ENCODE assay signal across 28 cellular contexts in the genomic region with DNA sequence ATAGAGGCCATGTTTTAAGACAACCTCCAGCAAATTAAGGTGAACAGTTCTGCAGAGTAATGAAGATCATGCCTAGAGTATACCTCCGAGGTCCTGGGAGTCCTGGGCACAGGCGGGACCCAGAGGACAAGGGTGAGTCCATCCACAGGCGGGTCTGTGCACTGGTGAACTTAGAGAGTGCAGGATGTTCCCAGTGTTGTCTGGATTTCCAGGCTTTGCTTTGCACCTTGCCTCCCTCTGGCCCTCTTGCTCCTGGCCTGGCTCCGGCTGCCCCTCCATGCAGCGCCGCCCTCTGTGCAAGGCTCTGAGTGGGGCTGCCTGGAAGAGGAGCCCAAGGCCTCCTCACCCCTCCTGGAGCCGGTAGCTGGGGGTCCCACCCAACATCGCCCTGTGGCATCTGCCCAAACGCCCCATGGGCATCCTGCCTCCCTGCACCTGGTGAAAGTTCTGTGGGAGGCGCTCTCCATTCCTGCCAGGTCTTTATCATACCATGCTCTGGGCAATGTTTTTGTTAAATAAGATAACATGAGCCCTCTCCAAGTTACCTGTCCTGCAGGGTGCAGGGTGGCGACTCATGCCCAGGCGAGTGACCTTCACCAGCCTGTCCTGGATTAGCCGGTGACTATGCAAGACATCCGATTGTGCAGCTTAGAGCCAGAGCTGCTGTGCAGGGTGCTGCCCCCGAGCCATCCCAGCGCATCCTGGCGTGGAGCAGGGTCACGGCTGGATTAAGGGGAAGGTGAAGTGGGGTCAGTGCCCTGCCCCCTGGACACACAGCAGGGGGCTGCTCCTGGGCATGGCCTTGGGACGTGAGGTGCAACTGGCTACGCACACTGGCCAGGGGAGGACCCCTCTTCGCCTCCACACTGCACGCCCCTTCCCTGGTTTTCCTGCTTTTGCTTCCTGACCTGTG. TPM values are rescaled to one million over a fixed set of nuclear protein-coding genes. Genes with fewer than 3 reads are reported as not detected.
A peak's percentile ranks its signal among the peaks of the same experiment; 100 is the strongest.
DNase-seq lines count a peak whose midpoint lies in the region; ATAC-seq, FAIRE-seq and TF ChIP-seq lines count a peak whose summit lies in the region.
"Had no signal": no experiment of that assay in that cellular context is flagged by ENCODE, and none has a peak within 500 bp of the region (broad histone marks: within the 10 kb centered on the region; RNA-seq: fewer than 3 reads in every experiment).

No MANE protein-coding gene starts in this region.

- H2AK5ac ChIP-seq in trophoblast cell (ENCODE audit: low read length), result no peak overlapping the region

- no peak for TF ChIP-seq RAD21 in K562 (CRISPR knock-in tag; conservative IDR thresholded peaks at IDR 0.05 in 1 of 2, IDR thresholded peaks at IDR 0.05 in 1 of 2)

- no peak overlapping the region for H4K91ac ChIP-seq in trophoblast cell (ENCODE audit: low read depth, low read length)

- no peak overlapping the region for H2BK120ac ChIP-seq in trophoblast cell (ENCODE audit: insufficient read depth, low read length, poor library complexity)

- no peak overlapping the region for H3K23ac ChIP-seq in trophoblast cell (ENCODE audit: low read length)

- peaks cover 0 to 19% of the 10 kb centered on the region in 2 experiments; a peak in 2 of 5 replicates for H3K4me1 ChIP-seq in K562 (replicated peaks in 1 of 2; ENCODE audit: control insufficient read depth in 2 of 2, insufficient read depth in 2 of 2, low read length in 2 of 2)
- H3K4me1 ChIP-seq in thoracic aorta (ENCODE audit: control insufficient read depth in 1 of 2, low read depth in 2 of 2), result peaks cover 21 to 47% of the 10 kb centered on the region in 2 donors
- H3K4me1 ChIP-seq in trophoblast cell (ENCODE audit: control insufficient read depth in 1 of 2, insufficient read depth in 2 of 2, low read length in 2 of 2), result peaks cover 9 to 12% of the 10 kb centered on the region in 2 experiments
- H3K4me1 ChIP-seq: breast epithelium, Peyer's patch had no signal

- H3K36me3 ChIP-seq in K562 (ENCODE audit: control insufficient read depth, insufficient read depth, low read length) (no peaks in the 10 kb centered on the region), thoracic aorta (no peaks in the 10 kb centered on the region), trophoblast cell (ENCODE audit: control insufficient read depth in 1 of 2, insufficient read depth in 2 of 2, low read length in 2 of 2) (no peaks in the 10 kb centered on the region)
- H3K36me3 ChIP-seq: breast epithelium, pancreas, Peyer's patch, right atrium auricular region, tibial nerve had no signal

- H3K4ac ChIP-seq in trophoblast cell (ENCODE audit: low read depth, low read length), result no peak overlapping the region

- ATAC-seq in K562, result peak; percentile 35; the same call in 2 of the 3 replicates
- ATAC-seq in thoracic aorta (ENCODE audit: insufficient number of reproducible peaks, low FRiP score, low read depth), result no peak

- H3K4me1 Mint-ChIP-seq in nephron progenitor cell, result no peaks in the 10 kb centered on the region

- H3K4me3 ChIP-seq in K562, result no peak overlapping the region
- no peak overlapping the region for H3K4me3 ChIP-seq in thoracic aorta
- H3K4me3 ChIP-seq in trophoblast cell (ENCODE audit: low read depth, low read length), result no peak overlapping the region
- H3K4me3 ChIP-seq: breast epithelium, pancreas, Peyer's patch, right atrium auricular region, smooth muscle cell, tibial nerve had no signal

- H3K9ac ChIP-seq in K562 (ENCODE audit: insufficient read depth in 1 of 2, low read depth in 2 of 2, low read length in 2 of 2), result no peak overlapping the region
- no peak overlapping the region for H3K9ac ChIP-seq in trophoblast cell (ENCODE audit: low read length)

- no TSS peak for BruUV-seq in K562 (replicated peaks; lab: Mats Ljungman, UMichigan)

- no peak overlapping the region for H2BK5ac ChIP-seq in trophoblast cell (ENCODE audit: low read depth, low read length, poor library complexity)

- no peak overlapping the region for H2AFZ ChIP-seq in K562 (ENCODE audit: low read depth, low read length)
- H2AFZ ChIP-seq in trophoblast cell (ENCODE audit: insufficient read depth, low read length, poor library complexity), result no peak overlapping the region

- H3K27me3 ChIP-seq in K562 (ENCODE audit: control insufficient read depth in 2 of 2, insufficient read depth in 2 of 2, low read length in 2 of 2) (peaks cover 26 to 53% of the 10 kb centered on the region in 2 experiments), thoracic aorta (replicated peaks; ENCODE audit: insufficient read depth) (no peaks in the 10 kb centered on the region), trophoblast cell (ENCODE audit: insufficient read depth, low read length) (no peaks in the 10 kb centered on the region)
- H3K27me3 ChIP-seq: pancreas, Peyer's patch, right atrium auricular region had no signal

- CTCF ChIA-PET in K562 (lab: Yijun Ruan, JAX; ENCODE audit: low intra/inter-chr PET ratio), result no interaction called here

- peaks cover 10% of the 10 kb centered on the region for H3K79me1 ChIP-seq in trophoblast cell (ENCODE audit: low read length)

- POLR2A ChIA-PET in K562 (lab: Yijun Ruan, JAX), result interaction anchor here (0.8 kb wide), 1 partner anchor 19 kb away, joined by 3 read pairs; no protein-coding TSS in a partner anchor

- TF ChIP-seq POLR2A in K562 (conservative IDR thresholded peaks at IDR 0.05), result no peak

- intact Hi-C loops in K562 (cut with micrococcal nuclease), result no loop called here

- H3K4me2 ChIP-seq in K562 (ENCODE audit: insufficient read depth, low read length) (no peak overlapping the region), trophoblast cell (ENCODE audit: low read length) (no peak overlapping the region)
- H3K4me2 ChIP-seq: smooth muscle cell had no signal

- H3K9me3 ChIP-seq in K562 (replicated peaks; ENCODE audit: control insufficient read depth, insufficient read depth, low read depth, low read length), result no peaks in the 10 kb centered on the region
- H3K9me3 ChIP-seq in thoracic aorta, result no peaks in the 10 kb centered on the region
- no peaks in the 10 kb centered on the region for H3K9me3 ChIP-seq in trophoblast cell (ENCODE audit: insufficient read depth, low read depth, low read length)
- H3K9me3 ChIP-seq: breast epithelium, pancreas, right atrium auricular region, tibial nerve had no signal

- no peak overlapping the region for H3K4me3 Mint-ChIP-seq in nephron progenitor cell
- H3K4me3 Mint-ChIP-seq: H9; nephron; T-helper 2 cell treated with Interferon-gamma antibody and Interleukin-4, amounts not matched to agents 5 μg/mL and 100 μg/mL, for 36 hours had no signal

- peak overlapping the region; percentile 25 for H3K27ac Mint-ChIP-seq in nephron progenitor cell
- H3K27ac Mint-ChIP-seq: nephron; T-helper 2 cell treated with Interferon-gamma antibody and Interleukin-4, amounts not matched to agents 5 μg/mL and 100 μg/mL, for 36 hours had no signal

- H3K79me2 ChIP-seq in K562 (ENCODE audit: control insufficient read depth, insufficient read depth, low read length), result no peaks in the 10 kb centered on the region
- no peaks in the 10 kb centered on the region for H3K79me2 ChIP-seq in trophoblast cell (ENCODE audit: control insufficient read depth, insufficient read depth, low read length, poor library complexity)

- 10% methylated on average over 22 of the region's 22 CpGs for WGBS in K562 (ENCODE audit: insufficient coverage, low coverage, missing lambda C conversion rate)
- no CpG with 5 or more reads among the region's 22 CpGs for WGBS in trophoblast cell (ENCODE audit: extremely low coverage, insufficient coverage, insufficient read length)

- in situ Hi-C loops in K562 (cut with MboI), result loop anchor here (5.0 kb wide), 1 partner anchor 1303 kb away; no protein-coding TSS in a partner anchor

- no peak overlapping the region for H3K18ac ChIP-seq in trophoblast cell (ENCODE audit: low read length)

- FAIRE-seq in K562 (lab: Jason Lieb, UNC), result no peak
- FAIRE-seq: pancreas had no signal

- TF ChIP-seq EP300 in K562 (IDR thresholded peaks at IDR 0.05; ENCODE audit: low read length), result no peak

- no peak for TF ChIP-seq CTCF in GM10266 (IDR thresholded peaks at IDR 0.05; ENCODE audit: control insufficient read depth, insufficient read depth, low read depth, missing control alignments)
- no peak for TF ChIP-seq CTCF in K562 (IDR thresholded peaks at IDR 0.05 in 2 of 3, conservative IDR thresholded peaks at IDR 0.05 in 1 of 3; ENCODE audit: insufficient read depth in 2 of 3, low read depth in 1 of 3, low read length in 3 of 3)
- TF ChIP-seq CTCF in nephron progenitor cell (IDR thresholded peaks at IDR 0.05), result no peak
- TF ChIP-seq CTCF in thoracic aorta (IDR thresholded peaks at IDR 0.05), result no peak

- no peaks in the 10 kb centered on the region; the same call in 1 of the 2 replicates for H4K20me1 ChIP-seq in K562 (replicated peaks; ENCODE audit: control insufficient read depth, insufficient read depth, low read length)

- H3K14ac ChIP-seq in trophoblast cell (ENCODE audit: low read length), result no peak overlapping the region

- peaks cover 18% of the 10 kb centered on the region for H3K27me3 Mint-ChIP-seq in nephron progenitor cell (ENCODE audit: low read depth, poor library complexity)

- H2BK12ac ChIP-seq in trophoblast cell (ENCODE audit: low read length), result no peak overlapping the region

- H4K8ac ChIP-seq in trophoblast cell (ENCODE audit: low read depth, low read length), result no peak overlapping the region

- H3K9me1 ChIP-seq in K562 (ENCODE audit: control insufficient read depth, insufficient read depth, low read length), result no peaks in the 10 kb centered on the region

- peak; percentile 7 for DNase-seq in GM10266 (ENCODE audit: extremely low spot score)
- peak in 1 of 4 experiments; percentile 5 for DNase-seq in K562 (ENCODE audit: extremely low read depth in 1 of 4, low spot score in 3 of 4)
- no peak for DNase-seq in nephron progenitor cell
- DNase-seq in thoracic aorta (ENCODE audit: low spot score), result no peak
- no peak for DNase-seq in trophoblast cell
- no peak for DNase-seq in DMS114 treated with DMSO at 0.1 percent for 48 hours (lab: John Stamatoyannopoulos, UW; ENCODE audit: unreplicated experiment)
- DNase-seq in DMS153 treated with DMSO at 0.1 percent for 48 hours (lab: John Stamatoyannopoulos, UW; ENCODE audit: unreplicated experiment), result no peak
- DNase-seq in NCI-H2227 (lab: John Stamatoyannopoulos, UW; ENCODE audit: unreplicated experiment), result no peak
- DNase-seq: activated CD4-positive, alpha-beta T cell treated with anti-CD3 and anti-CD28 coated beads for 4 hours; activated CD8-positive, alpha-beta memory T cell treated with anti-CD3 and anti-CD28 coated beads for 24 hours; activated T-cell treated with anti-CD3 and anti-CD28 coated beads for 4 hours; Calu3; H9; Kasumi-1; left cardiac atrium; NCI-H1417 treated with DMSO at 0.1 percent for 48 hours; NCI-H2029 treated with DMSO at 0.1 percent for 48 hours; NCI-H2227 treated with DMSO at 0.1 percent for 48 hours; NCI-H69; Peyer's patch; stimulated activated CD4-positive, alpha-beta T cell treated with anti-CD3 and anti-CD28 coated beads, Interleukin-1b, Interleukin-23, amount 100 ng/mL, for 48 hours had no signal

- H3K27ac ChIP-seq in K562 (ENCODE audit: extremely low read depth, low read depth, low read length) (no peak overlapping the region), thoracic aorta (peak overlapping the region; percentile 69 to 72), trophoblast cell (ENCODE audit: low read depth, low read length) (no peak overlapping the region)
- H3K27ac ChIP-seq: breast epithelium, pancreas, Peyer's patch, tibial nerve had no signal

- H4K12ac ChIP-seq in trophoblast cell (ENCODE audit: low read depth, low read length), result no peak overlapping the region

- peaks cover 18% of the 10 kb centered on the region for H3K36me3 Mint-ChIP-seq in nephron progenitor cell (ENCODE audit: low read depth)

- peaks cover 21% of the 10 kb centered on the region for H3K9me3 Mint-ChIP-seq in nephron progenitor cell
- H3K9me3 Mint-ChIP-seq: nephron had no signal

RNA-seq across cellular contexts. Expression of a gene that starts 41.3 kb away (rescaled TPM):
- total RNA-seq in K562 (2011; cell fraction: chromatin; rRNA removed; ENCODE audit: low replicate concordance), result 26.9 and 48.0 TPM in 2 replicates
- 30.5 and 38.2 TPM in 2 replicates for total RNA-seq in K562 (2011; cell fraction: nucleolus; rRNA removed)
- total RNA-seq in K562 (2011; cell fraction: nucleoplasm; rRNA removed), result 24.9 and 32.4 TPM in 2 replicates
- total RNA-seq in K562 (2014; rRNA removed) (13.6 and 13.9 TPM in 2 replicates), K562 (2014; rRNA removed; fragmentation: Illumina TruSeq; extraction: Trizol) (9.2 and 11.1 TPM in 2 replicates), K562 (2015; rRNA removed; fragmentation: Illumina TruSeq; extraction: Trizol) (15.5 and 18.4 TPM in 2 replicates), K562 (2021) (18.4 and 20.8 TPM in 2 replicates), thoracic aorta (10 to 100 TPM; 53.9 to 54.6 TPM)
- polyA plus RNA-seq in K562 (2011; rRNA removed) (17.0 and 20.6 TPM in 2 replicates), K562 (2014; fragmentation: Illumina TruSeq; extraction: Trizol) (15.2 TPM in 2 replicates), K562 (2014; fragmentation: Nextera tagmentation; extraction: Ambion mirVana) (under 1 TPM; 0.14 to 0.53 TPM), K562 (2014; rRNA removed) (13.1 and 14.9 TPM in 2 replicates)
- 14.5 and 16.7 TPM in 2 replicates for polyA plus RNA-seq in K562 (2011; cell fraction: cytosol; rRNA removed)
- 32.2 and 34.4 TPM in 2 replicates for polyA plus RNA-seq in K562 (2011; cell fraction: nucleus; rRNA removed)
- 10.5 and 12.5 TPM in 2 replicates for polyA plus RNA-seq in K562 (2012)
- polyA minus RNA-seq in K562 (2011; rRNA and poly(A)+ RNA removed), result 10.9 and 14.5 TPM in 2 replicates
- polyA minus RNA-seq in K562 (2011; cell fraction: cytosol; rRNA and poly(A)+ RNA removed), result 13.2 and 14.3 TPM in 2 replicates
- 9.4 and 24.4 TPM in 2 replicates for polyA minus RNA-seq in K562 (2011; cell fraction: nucleus; rRNA and poly(A)+ RNA removed)
- 199 and 206 TPM in 2 replicates for polyA plus RNA-seq in trophoblast cell (2013)

Comparison
In these comparisons a context has a peak if more than half of its experiments do, and no peak if none do; other contexts are left out.
1. H3K27ac ChIP-seq: peak in thoracic aorta (2 of 2); none in K562 (single experiment) and trophoblast cell (single experiment).